Comparison of ENCODE assay signal across 13 cellular contexts in genomic region chr18:73693091-73693490, GRCh38.
DNase-seq lines count a peak whose midpoint lies in the region; ATAC-seq and TF ChIP-seq lines count a peak whose summit lies in the region.
"Had no signal": no experiment of that assay in that cellular context is flagged by ENCODE, and none has a peak within 500 bp of the region (broad histone marks: within the 10 kb centered on the region; RNA-seq: fewer than 3 reads in every experiment).

No MANE protein-coding gene starts in this region.

- H3K36me3 ChIP-seq in GM23338 (ENCODE audit: insufficient read depth) (no peaks in the 10 kb centered on the region), IMR-90 (ENCODE audit: control insufficient read depth, insufficient read depth, low read length) (no peaks in the 10 kb centered on the region), smooth muscle cell (ENCODE audit: low read depth) (no peaks in the 10 kb centered on the region), stomach (no peaks in the 10 kb centered on the region), MM.1S (replicated peaks; ENCODE audit: insufficient read depth, low read length) (no peaks in the 10 kb centered on the region)

- no peaks in the 10 kb centered on the region for H3K27me3 Mint-ChIP-seq in GM23338 (ENCODE audit: insufficient read depth, low read depth, poor library complexity)
- H3K27me3 Mint-ChIP-seq: CD4-positive, alpha-beta T cell had no signal

- peak overlapping the region; percentile 97 for H3K18ac ChIP-seq in IMR-90 (ENCODE audit: low read depth, low read length)

- no peak for DNase-seq in GM23338 (ENCODE audit: low spot score)
- no peak for DNase-seq in IMR-90
- peak; percentile 46 for DNase-seq in epithelial cell of esophagus (ENCODE audit: low read depth)
- no peak for DNase-seq in smooth muscle cell (lab: John Stamatoyannopoulos, UW; ENCODE audit: unreplicated experiment)
- no peak for DNase-seq in stomach
- no peak for DNase-seq in MM.1S
- DNase-seq: AML-193; Caco-2; CD4-positive, alpha-beta T cell; GM23248; HCEC 1CT had no signal

- in situ Hi-C loops in IMR-90 (cut with MboI; ENCODE audit: low sequenced_read_pairs): no loop called here

- peak overlapping the region; percentile 25; the same call in 1 of the 2 replicates for H3K23ac ChIP-seq in IMR-90 (ENCODE audit: low read depth, low read length)

- H3K9me2 ChIP-seq in GM23338 (ENCODE audit: insufficient read depth): no peaks in the 10 kb centered on the region
- H3K9me2 ChIP-seq in MM.1S (replicated peaks; ENCODE audit: insufficient read depth, low read length): no peaks in the 10 kb centered on the region

- no peak overlapping the region for H3K56ac ChIP-seq in IMR-90 (ENCODE audit: extremely low read depth, insufficient read depth, low read length)

- H3K4me1 ChIP-seq in GM23338 (ENCODE audit: insufficient read depth): peaks cover 12% of the 10 kb centered on the region; the same call in 1 of the 2 replicates
- peaks cover 30% of the 10 kb centered on the region for H3K4me1 ChIP-seq in IMR-90 (ENCODE audit: control insufficient read depth, insufficient read depth, low read length)
- peaks cover 24% of the 10 kb centered on the region for H3K4me1 ChIP-seq in smooth muscle cell (ENCODE audit: low read depth)
- H3K4me1 ChIP-seq in stomach: no peaks in the 10 kb centered on the region
- no peaks in the 10 kb centered on the region for H3K4me1 ChIP-seq in MM.1S (ENCODE audit: low read length)
- H3K4me1 ChIP-seq: Caco-2 had no signal

- no peak overlapping the region for H2AK9ac ChIP-seq in IMR-90 (replicated peaks; ENCODE audit: low read depth, low read length, poor library complexity)

- peak overlapping the region; percentile 87 for H2BK120ac ChIP-seq in IMR-90 (ENCODE audit: low read depth, low read length)

- H2BK5ac ChIP-seq in IMR-90 (ENCODE audit: low read depth, low read length, poor library complexity, severe bottlenecking): peak overlapping the region; percentile 99

- no peak overlapping the region for H3K27ac Mint-ChIP-seq in GM23338
- H3K27ac Mint-ChIP-seq: CD4-positive, alpha-beta T cell had no signal

- 0 out of 3 replicates have a peak overlapping the region, but pooled peaks have one; percentile 27 for H2BK15ac ChIP-seq in IMR-90 (ENCODE audit: low read depth, low read length)

- no peaks in the 10 kb centered on the region; the same call in 1 of the 3 replicates for H3K9me3 Mint-ChIP-seq in GM23338
- H3K9me3 Mint-ChIP-seq: CD4-positive, alpha-beta T cell had no signal

- no peaks in the 10 kb centered on the region for H3F3A ChIP-seq in GM23338 (replicated peaks; ENCODE audit: low read depth)
- H3F3A ChIP-seq in smooth muscle cell (ENCODE audit: low read depth): peaks cover 3% of the 10 kb centered on the region
- no peaks in the 10 kb centered on the region for H3F3A ChIP-seq in MM.1S (ENCODE audit: insufficient read depth, low read length)

- no TSS peak for BruUV-seq in IMR-90 (replicated peaks; lab: Mats Ljungman, UMichigan)

- peaks cover 5% of the 10 kb centered on the region; the same call in 1 of the 3 replicates for H3K36me3 Mint-ChIP-seq in GM23338 (ENCODE audit: low read depth)

- H3K4me3 ChIP-seq in GM23338: no peak overlapping the region
- no peak overlapping the region for H3K4me3 ChIP-seq in IMR-90 (ENCODE audit: insufficient read depth, low read depth, low read length)
- H3K4me3 ChIP-seq in epithelial cell of esophagus (ENCODE audit: low read length): no peak overlapping the region
- no peak overlapping the region for H3K4me3 ChIP-seq in smooth muscle cell
- no peak overlapping the region for H3K4me3 ChIP-seq in stomach
- no peak overlapping the region for H3K4me3 ChIP-seq in MM.1S (ENCODE audit: low read length)
- H3K4me3 ChIP-seq: GM23248 had no signal

- peak overlapping the region; percentile 71; the same call in 1 of the 2 replicates for H2BK20ac ChIP-seq in IMR-90 (ENCODE audit: low read depth, low read length)

- H4K91ac ChIP-seq in IMR-90 (ENCODE audit: insufficient read depth, low read depth, low read length): peak overlapping the region; percentile 62

- CTCF ChIA-PET in IMR-90 (lab: Yijun Ruan, JAX): interaction anchor here (0.8 kb wide), 1 partner anchor 150 kb away, joined by 3 read pairs; no protein-coding TSS in a partner anchor

- peak overlapping the region; percentile 71; the same call in 1 of the 2 replicates for H4K5ac ChIP-seq in IMR-90 (ENCODE audit: low read depth, low read length)

- peaks cover 16 to 29% of the 10 kb centered on the region in 2 experiments; a peak in 3 of 4 replicates for H3K79me1 ChIP-seq in IMR-90 (ENCODE audit: low read depth in 1 of 2, low read length in 2 of 2)

- H2AFZ ChIP-seq in GM23338: 0 out of 2 replicates have a peak overlapping the region, but pooled peaks have one; percentile 61
- H2AFZ ChIP-seq in IMR-90 (replicated peaks; ENCODE audit: low read length, poor library complexity): no peak overlapping the region
- peak overlapping the region; percentile 30 for H2AFZ ChIP-seq in smooth muscle cell (ENCODE audit: low read depth)
- no peak overlapping the region for H2AFZ ChIP-seq in MM.1S (ENCODE audit: low read length)
- H2AFZ ChIP-seq: GM23248 had no signal

- no peak overlapping the region for H3K27ac ChIP-seq in GM23338 (ENCODE audit: low read depth)
- peak overlapping the region; percentile 24; the same call in 1 of the 2 replicates for H3K27ac ChIP-seq in IMR-90 (ENCODE audit: insufficient read depth, low read length)
- no peak overlapping the region for H3K27ac ChIP-seq in smooth muscle cell (ENCODE audit: low read depth)
- H3K27ac ChIP-seq in stomach: no peak overlapping the region
- H3K27ac ChIP-seq in MM.1S (ENCODE audit: low read length): no peak overlapping the region
- H3K27ac ChIP-seq: C4-2B, GM23248 had no signal

- dilution Hi-C loops in IMR-90 (cut with HindIII; ENCODE audit: low sequenced_read_pairs, unreplicated experiment): no loop called here

- no peak overlapping the region for H3K9ac ChIP-seq in IMR-90 (ENCODE audit: low read depth, low read length)
- no peak overlapping the region for H3K9ac ChIP-seq in smooth muscle cell (ENCODE audit: low read depth)
- H3K9ac ChIP-seq in MM.1S (ENCODE audit: low read length): no peak overlapping the region
- H3K9ac ChIP-seq: GM23248 had no signal

- POLR2A ChIA-PET in IMR-90 (lab: Charles Lee; ENCODE audit: unreplicated experiment): no interaction called here

- H2AK5ac ChIP-seq in IMR-90 (ENCODE audit: low read depth, low read length): peak overlapping the region; percentile 30; the same call in 1 of the 2 replicates

- no peak overlapping the region for H3K4me3 Mint-ChIP-seq in GM23338
- H3K4me3 Mint-ChIP-seq: CD4-positive, alpha-beta T cell had no signal

- ATAC-seq in GM23338: no peak
- ATAC-seq in IMR-90 (ENCODE audit: low read depth): no peak
- ATAC-seq: HepG2 had no signal

- H3K4me1 Mint-ChIP-seq in GM23338: peaks cover 16% of the 10 kb centered on the region

- H3K14ac ChIP-seq in IMR-90 (replicated peaks; ENCODE audit: low read depth, low read length): peak overlapping the region; percentile 65; the same call in 1 of the 2 replicates

- TF ChIP-seq RAD21 in IMR-90 (IDR thresholded peaks at IDR 0.05; ENCODE audit: low read length): no peak

- H3K9me1 ChIP-seq in IMR-90 (ENCODE audit: insufficient read depth, low read length): peaks cover 12% of the 10 kb centered on the region

- peaks cover 5% of the 10 kb centered on the region for H3K9me3 ChIP-seq in IMR-90 (ENCODE audit: control insufficient read depth, insufficient read depth, low read length)
- no peaks in the 10 kb centered on the region for H3K9me3 ChIP-seq in smooth muscle cell (replicated peaks; ENCODE audit: low read depth)
- no peaks in the 10 kb centered on the region for H3K9me3 ChIP-seq in stomach
- H3K9me3 ChIP-seq in MM.1S (replicated peaks; ENCODE audit: insufficient read depth, low read length): no peaks in the 10 kb centered on the region
- H3K9me3 ChIP-seq: Caco-2 had no signal

- H4K20me1 ChIP-seq in GM23338 (replicated peaks; ENCODE audit: insufficient read depth) (no peaks in the 10 kb centered on the region), IMR-90 (ENCODE audit: insufficient read depth, low read length) (no peaks in the 10 kb centered on the region), smooth muscle cell (ENCODE audit: low read depth) (no peaks in the 10 kb centered on the region), MM.1S (ENCODE audit: insufficient read depth, low read length) (no peaks in the 10 kb centered on the region)

- H3K79me2 ChIP-seq in GM23338 (replicated peaks; ENCODE audit: insufficient read depth) (no peaks in the 10 kb centered on the region), smooth muscle cell (ENCODE audit: low read depth) (no peaks in the 10 kb centered on the region), MM.1S (ENCODE audit: low read length) (no peaks in the 10 kb centered on the region)

- TF ChIP-seq CTCF in GM23338 (conservative IDR thresholded peaks at IDR 0.05; ENCODE audit: low read depth in 2 of 2) (no peak), IMR-90 (conservative IDR thresholded peaks at IDR 0.05; ENCODE audit: low read depth, low read length) (no peak), epithelial cell of esophagus (IDR thresholded peaks at IDR 0.05; ENCODE audit: insufficient read depth, low read depth, low read length, missing control alignments) (no peak), smooth muscle cell (IDR thresholded peaks at IDR 0.05; ENCODE audit: borderline replicate concordance, insufficient read depth, poor library complexity, severe bottlenecking) (no peak), stomach (IDR thresholded peaks at IDR 0.05) (no peak), MM.1S (IDR thresholded peaks at IDR 0.05; ENCODE audit: low read length) (no peak)

- TF ChIP-seq EP300 in stomach (IDR thresholded peaks at IDR 0.05): no peak

- H3K27me3 ChIP-seq in GM23338 (ENCODE audit: insufficient read depth) (no peaks in the 10 kb centered on the region), IMR-90 (ENCODE audit: control insufficient read depth, insufficient read depth, low read length) (no peaks in the 10 kb centered on the region), smooth muscle cell (ENCODE audit: low read depth) (no peaks in the 10 kb centered on the region), stomach (peaks cover 0 to 14% (median 4%) of the 10 kb centered on the region in 3 donors), MM.1S (replicated peaks; ENCODE audit: insufficient read depth, low read length) (no peaks in the 10 kb centered on the region)

- no peak for TF ChIP-seq POLR2A in IMR-90 (IDR thresholded peaks at IDR 0.05; ENCODE audit: low read depth, low read length)
- TF ChIP-seq POLR2A in stomach (IDR thresholded peaks at IDR 0.05): no peak

- peak overlapping the region; percentile 56; the same call in 1 of the 2 replicates for H3K4ac ChIP-seq in IMR-90 (ENCODE audit: low read depth, low read length)

- peak overlapping the region; percentile 18 to 70; a peak in 3 of 4 replicates for H4K8ac ChIP-seq in IMR-90 (ENCODE audit: low read depth in 2 of 2, low read length in 2 of 2)

- no peak overlapping the region for H3K4me2 ChIP-seq in GM23338
- H3K4me2 ChIP-seq in IMR-90 (ENCODE audit: low read depth, low read length): no peak overlapping the region
- no peak overlapping the region for H3K4me2 ChIP-seq in smooth muscle cell
- H3K4me2 ChIP-seq in MM.1S (ENCODE audit: low read depth, low read length): no peak overlapping the region

- WGBS in IMR-90 (ENCODE audit: extremely low coverage in 2 of 2, insufficient read length in 1 of 2), 2 experiments: no CpG with 5 or more reads among the region's 1 CpG
- 95% methylated on average over 1 of the region's 1 CpG for WGBS in smooth muscle cell (ENCODE audit: low lambda C conversion rate)
- WGBS in stomach, 5 donors: 38 to 81% (median 81%) methylated on average over 1 of the region's 1 CpG

- intact Hi-C loops in IMR-90 (cut with micrococcal nuclease) (loop anchor here (5.0 kb wide), 1 partner anchor 424 kb away; no protein-coding TSS in a partner anchor), stomach (cut with DNase I; ENCODE audit: low total_unique reads) (no loop called here)

Comparison
In these comparisons a context has a peak if more than half of its experiments do, and no peak if none do; other contexts are left out.
1. H2AFZ ChIP-seq: peak in GM23338 (single experiment) and smooth muscle cell (single experiment); none in IMR-90 (single experiment) and MM.1S (single experiment).